In genomic region chr11:31817054-31817620, GRCh38 we compare ENCODE assay signal across 11 cellular contexts. TPM values are rescaled to one million over a fixed set of nuclear protein-coding genes. Genes with fewer than 3 reads are reported as not detected.
A peak's percentile ranks its signal among the peaks of the same experiment; 100 is the strongest.
DNase-seq lines count a peak whose midpoint lies in the region; ATAC-seq, FAIRE-seq and TF ChIP-seq lines count a peak whose summit lies in the region.
"Had no signal": no experiment of that assay in that cellular context is flagged by ENCODE, and none has a peak within 500 bp of the region (broad histone marks: within the 10 kb centered on the region; RNA-seq: fewer than 3 reads in every experiment).

No MANE protein-coding gene starts in this region.

- POLR2A ChIA-PET in Caco-2 (lab: Charles Lee) = no interaction called here

- intact Hi-C loops in Caco-2 (cut with micrococcal nuclease; ENCODE audit: unreplicated experiment) = loop anchor here (2.0 to 10.0 kb wide), 3 partner anchors 176 to 768 kb away; partner anchors contain the start of genes EIF3M, ELP4 and IMMP1L
- intact Hi-C loops in activated T-helper 2 cell treated with anti-CD3 and anti-CD28 coated beads, Interferon-gamma antibody, Interleukin-2, Interleukin-4, amounts not matched to agents 10 μg/mL and 5 μg/mL and 100 μg/mL, durations not matched to agents 14 hours and 24 hours and 36 hours (cut with micrococcal nuclease) = loop anchor here (10.0 kb wide), 1 partner anchor 332 kb away; no protein-coding TSS in a partner anchor

- H3K27ac ChIP-seq in caudate nucleus (ENCODE audit: low read depth, low read length) = peak overlapping the region; percentile 36
- H3K27ac ChIP-seq: thyroid gland had no signal

- H3K27ac Mint-ChIP-seq in Caco-2 (ENCODE audit: unreplicated experiment) (no peak overlapping the region), HFFc6 (no peak overlapping the region), nephron progenitor cell (no peak overlapping the region)
- no peak overlapping the region for H3K27ac Mint-ChIP-seq in activated T-helper 2 cell treated with anti-CD3 and anti-CD28 coated beads, Interferon-gamma antibody, Interleukin-2, Interleukin-4, amounts not matched to agents 10 μg/mL and 5 μg/mL and 100 μg/mL, durations not matched to agents 14 hours and 24 hours and 36 hours

- peak overlapping the region; percentile 66 for H3K4me3 Mint-ChIP-seq in Caco-2 (ENCODE audit: unreplicated experiment)
- H3K4me3 Mint-ChIP-seq in HFFc6 = peak overlapping the region; percentile 65
- peak overlapping the region; percentile 44 for H3K4me3 Mint-ChIP-seq in nephron progenitor cell
- H3K4me3 Mint-ChIP-seq in activated T-helper 2 cell treated with anti-CD3 and anti-CD28 coated beads, Interferon-gamma antibody, Interleukin-2, Interleukin-4, amounts not matched to agents 10 μg/mL and 5 μg/mL and 100 μg/mL, durations not matched to agents 14 hours and 24 hours and 36 hours (ENCODE audit: low read depth) = no peak overlapping the region

- no peaks in the 10 kb centered on the region for H3K36me3 ChIP-seq in Caco-2 (ENCODE audit: control insufficient read depth, insufficient read depth, low read length)
- H3K36me3 ChIP-seq: thyroid gland had no signal

- H3K4me1 Mint-ChIP-seq in Caco-2 (ENCODE audit: low read depth, unreplicated experiment) (peaks cover 12% of the 10 kb centered on the region), HFFc6 (ENCODE audit: low read depth) (peaks cover 28% of the 10 kb centered on the region), nephron progenitor cell (peaks cover 24% of the 10 kb centered on the region)
- no peaks in the 10 kb centered on the region for H3K4me1 Mint-ChIP-seq in activated T-helper 2 cell treated with anti-CD3 and anti-CD28 coated beads, Interferon-gamma antibody, Interleukin-2, Interleukin-4, amounts not matched to agents 10 μg/mL and 5 μg/mL and 100 μg/mL, durations not matched to agents 14 hours and 24 hours and 36 hours (ENCODE audit: low read depth)

- CTCF ChIA-PET in Caco-2 (lab: Charles Lee) = interaction anchor here (0.6 to 1.5 kb wide), 2 partner anchors 420 to 710 kb away, joined by 3 read pairs; no protein-coding TSS in a partner anchor

- H3K9me3 ChIP-seq in Caco-2 = no peaks in the 10 kb centered on the region
- H3K9me3 ChIP-seq: thyroid gland had no signal

- DNase-seq in Caco-2 (no peak), HFFc6 (no peak), caudate nucleus (lab: John Stamatoyannopoulos, UW) (no peak), nephron progenitor cell (peak; percentile 46), GM19239 (ENCODE audit: insufficient read length, low spot score) (no peak)
- no peak for DNase-seq in effector CD8-positive, alpha-beta T cell (lab: John Stamatoyannopoulos, UW)
- no peak for DNase-seq in activated T-helper 2 cell treated with anti-CD3 and anti-CD28 coated beads, Interferon-gamma antibody, Interleukin-2, Interleukin-4, amounts not matched to agents 10 μg/mL and 5 μg/mL and 100 μg/mL, durations not matched to agents 14 hours and 24 hours and 36 hours (ENCODE audit: low spot score)
- DNase-seq: NCI-H1436 treated with DMSO at 0.1 percent for 48 hours, thyroid gland had no signal

- H3K4me3 ChIP-seq in Caco-2 (ENCODE audit: low read depth, low read length) = peak overlapping the region; percentile 13; the same call in 1 of the 2 replicates

- BruUV-seq in Caco-2 (replicated peaks; lab: Mats Ljungman, UMichigan) = no TSS peak

- no peaks in the 10 kb centered on the region for H3K9me3 Mint-ChIP-seq in Caco-2 (ENCODE audit: unreplicated experiment)
- no peaks in the 10 kb centered on the region for H3K9me3 Mint-ChIP-seq in HFFc6
- no peaks in the 10 kb centered on the region for H3K9me3 Mint-ChIP-seq in nephron progenitor cell
- no peaks in the 10 kb centered on the region for H3K9me3 Mint-ChIP-seq in activated T-helper 2 cell treated with anti-CD3 and anti-CD28 coated beads, Interferon-gamma antibody, Interleukin-2, Interleukin-4, amounts not matched to agents 10 μg/mL and 5 μg/mL and 100 μg/mL, durations not matched to agents 14 hours and 24 hours and 36 hours

- TF ChIP-seq CTCF in Caco-2 (IDR thresholded peaks at IDR 0.05; ENCODE audit: insufficient read depth in 1 of 2, low read depth in 1 of 2, low read length in 1 of 2, severe bottlenecking in 1 of 2, unreplicated experiment in 1 of 2) (no peak), HFFc6 (IDR thresholded peaks at IDR 0.05) (no peak), nephron progenitor cell (IDR thresholded peaks at IDR 0.05) (no peak)

- FAIRE-seq in GM19239 (lab: Jason Lieb, UNC) = no peak

- no peak for ATAC-seq in GM21529 (IDR thresholded peaks at IDR 0.05; ENCODE audit: unreplicated experiment)

- peaks cover 20% of the 10 kb centered on the region for H3K27me3 ChIP-seq in Caco-2 (replicated peaks; ENCODE audit: control insufficient read depth, insufficient read depth, low read length)

- H3K36me3 Mint-ChIP-seq in Caco-2 (ENCODE audit: insufficient read depth, unreplicated experiment) = peaks cover 6% of the 10 kb centered on the region
- no peaks in the 10 kb centered on the region for H3K36me3 Mint-ChIP-seq in HFFc6 (ENCODE audit: low read depth)
- H3K36me3 Mint-ChIP-seq in nephron progenitor cell (ENCODE audit: low read depth) = no peaks in the 10 kb centered on the region
- H3K36me3 Mint-ChIP-seq in activated T-helper 2 cell treated with anti-CD3 and anti-CD28 coated beads, Interferon-gamma antibody, Interleukin-2, Interleukin-4, amounts not matched to agents 10 μg/mL and 5 μg/mL and 100 μg/mL, durations not matched to agents 14 hours and 24 hours and 36 hours (ENCODE audit: low read depth) = no peaks in the 10 kb centered on the region

- peaks cover 20% of the 10 kb centered on the region for H3K4me1 ChIP-seq in Caco-2

- H3K27me3 Mint-ChIP-seq in Caco-2 (ENCODE audit: insufficient read depth, unreplicated experiment) (peaks cover 27% of the 10 kb centered on the region), HFFc6 (ENCODE audit: insufficient read depth) (peaks cover 64% of the 10 kb centered on the region), nephron progenitor cell (ENCODE audit: low read depth, poor library complexity) (no peaks in the 10 kb centered on the region)
- H3K27me3 Mint-ChIP-seq in activated T-helper 2 cell treated with anti-CD3 and anti-CD28 coated beads, Interferon-gamma antibody, Interleukin-2, Interleukin-4, amounts not matched to agents 10 μg/mL and 5 μg/mL and 100 μg/mL, durations not matched to agents 14 hours and 24 hours and 36 hours (ENCODE audit: low read depth) = peaks cover 73% of the 10 kb centered on the region

RNA-seq across cellular contexts. Expression of gene PAX6, which starts 6.0 kb away (rescaled TPM):
- total RNA-seq in Caco-2 (2022) = 0.43 and 0.74 TPM in 2 replicates
- 1 to 10 TPM in 4 of 6 experiments, not detected in 2; 1.3 to 1.5 (median 1.4) TPM for total RNA-seq in HFFc6 (2021; fragmentation: NEBNext Ultra II Directional; extraction: Animal tissue kit (Norgen Biotek cat#: 25700))
- not detected in 2 replicates for total RNA-seq in activated T-helper 2 cell treated with anti-CD3 and anti-CD28 coated beads, Interferon-gamma antibody, Interleukin-2, Interleukin-4, amounts not matched to agents 10 μg/mL and 5 μg/mL and 100 μg/mL, durations not matched to agents 14 hours and 24 hours and 36 hours
- total RNA-seq: lung microvascular endothelial cell, thyroid gland had no signal
